ENCODE assay signal across 9 cellular contexts in the genomic region with DNA sequence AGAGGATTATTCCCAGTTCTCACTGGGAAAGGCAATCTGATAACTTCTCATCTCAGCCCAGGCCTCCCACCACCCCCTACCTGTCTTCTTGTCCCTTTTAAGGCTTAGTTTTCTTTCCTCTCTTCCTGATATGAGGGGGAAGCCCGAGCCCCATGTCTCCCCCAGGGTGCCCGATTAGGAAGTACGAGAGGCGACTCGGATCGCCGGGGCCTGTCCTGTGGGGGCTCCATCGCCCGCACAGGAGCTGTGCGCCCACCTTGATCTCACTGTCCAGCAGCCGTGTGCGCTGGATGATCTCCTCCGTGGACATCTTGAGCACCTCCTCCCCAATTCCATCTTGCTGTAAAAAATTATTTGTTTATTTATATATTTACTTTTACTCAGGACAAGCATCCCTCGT. TPM values are rescaled to one million over a fixed set of nuclear protein-coding genes. Genes with fewer than 3 reads are reported as not detected.
A peak's percentile ranks its signal among the peaks of the same experiment; 100 is the strongest.
DNase-seq lines count a peak whose midpoint lies in the region; ATAC-seq lines count a peak whose summit lies in the region.
"Had no signal": no experiment of that assay in that cellular context is flagged by ENCODE, and none has a peak within 500 bp of the region (broad histone marks: within the 10 kb centered on the region; RNA-seq: fewer than 3 reads in every experiment).

No MANE protein-coding gene starts in this region.

- H3K27me3 ChIP-seq in iPS-15b (ENCODE audit: control insufficient read depth, insufficient read depth, low read length), result no peaks in the 10 kb centered on the region

- peak overlapping the region; percentile 99 for H3K27ac Mint-ChIP-seq in activated T-helper 2 cell treated with anti-CD3 and anti-CD28 coated beads, Interferon-gamma antibody, Interleukin-2, Interleukin-4, amounts not matched to agents 10 μg/mL and 5 μg/mL and 100 μg/mL, durations not matched to agents 14 hours and 24 hours and 36 hours
- H3K27ac Mint-ChIP-seq in stimulated activated memory B cell treated with anti-CD40 and anti-IgM and Interleukin-4, amounts not matched to agents 10 μg/mL and 1 μg/mL and 100 μg/mL, for 72 hours, result peak overlapping the region; percentile 97

- DNase-seq in NCI-H146 (lab: John Stamatoyannopoulos, UW) (peak; percentile 29), NCI-H146 treated with DMSO at 0.1 percent for 48 hours (lab: John Stamatoyannopoulos, UW; ENCODE audit: unreplicated experiment) (no peak), superior temporal gyrus (ENCODE audit: extremely low spot score) (no peak), SIG-M5 treated with dmso at 0.1 percent for 504 hours (lab: John Stamatoyannopoulos, UW; ENCODE audit: unreplicated experiment) (no peak)
- no peak for DNase-seq in activated T-helper 2 cell treated with anti-CD3 and anti-CD28 coated beads, Interferon-gamma antibody, Interleukin-2, Interleukin-4, amounts not matched to agents 10 μg/mL and 5 μg/mL and 100 μg/mL, durations not matched to agents 14 hours and 24 hours and 36 hours (ENCODE audit: low spot score)

- H3K36me3 Mint-ChIP-seq in activated T-helper 2 cell treated with anti-CD3 and anti-CD28 coated beads, Interferon-gamma antibody, Interleukin-2, Interleukin-4, amounts not matched to agents 10 μg/mL and 5 μg/mL and 100 μg/mL, durations not matched to agents 14 hours and 24 hours and 36 hours (ENCODE audit: low read depth), result peaks cover 57% of the 10 kb centered on the region
- H3K36me3 Mint-ChIP-seq in stimulated activated memory B cell treated with anti-CD40 and anti-IgM and Interleukin-4, amounts not matched to agents 10 μg/mL and 1 μg/mL and 100 μg/mL, for 72 hours, result peaks cover 45% of the 10 kb centered on the region

- no peaks in the 10 kb centered on the region for H3K9me3 Mint-ChIP-seq in activated T-helper 2 cell treated with anti-CD3 and anti-CD28 coated beads, Interferon-gamma antibody, Interleukin-2, Interleukin-4, amounts not matched to agents 10 μg/mL and 5 μg/mL and 100 μg/mL, durations not matched to agents 14 hours and 24 hours and 36 hours
- H3K9me3 Mint-ChIP-seq in stimulated activated memory B cell treated with anti-CD40 and anti-IgM and Interleukin-4, amounts not matched to agents 10 μg/mL and 1 μg/mL and 100 μg/mL, for 72 hours, result no peaks in the 10 kb centered on the region

- no peak for ATAC-seq in stimulated activated memory B cell treated with anti-CD40 and anti-IgM and Interleukin-4, amounts not matched to agents 10 μg/mL and 1 μg/mL and 100 μg/mL, for 72 hours
- no peak for ATAC-seq in HG02588 (IDR thresholded peaks at IDR 0.05; ENCODE audit: unreplicated experiment)

- no peaks in the 10 kb centered on the region for H3K9me3 ChIP-seq in iPS-15b (ENCODE audit: control insufficient read depth, insufficient read depth, low read length)

- H3K36me3 ChIP-seq in iPS-15b (ENCODE audit: control insufficient read depth, insufficient read depth, low read length), result peaks cover 32% of the 10 kb centered on the region

- peaks cover 2% of the 10 kb centered on the region for H3K4me1 ChIP-seq in iPS-15b (ENCODE audit: control insufficient read depth, insufficient read depth, low read length)

- H3K4me1 Mint-ChIP-seq in activated T-helper 2 cell treated with anti-CD3 and anti-CD28 coated beads, Interferon-gamma antibody, Interleukin-2, Interleukin-4, amounts not matched to agents 10 μg/mL and 5 μg/mL and 100 μg/mL, durations not matched to agents 14 hours and 24 hours and 36 hours (ENCODE audit: low read depth), result peaks cover 19% of the 10 kb centered on the region
- peaks cover 25% of the 10 kb centered on the region for H3K4me1 Mint-ChIP-seq in stimulated activated memory B cell treated with anti-CD40 and anti-IgM and Interleukin-4, amounts not matched to agents 10 μg/mL and 1 μg/mL and 100 μg/mL, for 72 hours

- intact Hi-C loops in activated T-helper 2 cell treated with anti-CD3 and anti-CD28 coated beads, Interferon-gamma antibody, Interleukin-2, Interleukin-4, amounts not matched to agents 10 μg/mL and 5 μg/mL and 100 μg/mL, durations not matched to agents 14 hours and 24 hours and 36 hours (cut with micrococcal nuclease), result loop anchor here (1.0 to 10.0 kb wide), 8 partner anchors 17 to 578 kb away; partner anchors contain the start of genes CELF1, CKAP5, CSTPP1 and FNBP4

- H3K4me3 ChIP-seq in iPS-15b (ENCODE audit: low read depth, low read length), result peak overlapping the region; percentile 88

- peak overlapping the region; percentile 99 for H3K4me3 Mint-ChIP-seq in activated T-helper 2 cell treated with anti-CD3 and anti-CD28 coated beads, Interferon-gamma antibody, Interleukin-2, Interleukin-4, amounts not matched to agents 10 μg/mL and 5 μg/mL and 100 μg/mL, durations not matched to agents 14 hours and 24 hours and 36 hours (ENCODE audit: low read depth)
- peak overlapping the region; percentile 91 for H3K4me3 Mint-ChIP-seq in stimulated activated memory B cell treated with anti-CD40 and anti-IgM and Interleukin-4, amounts not matched to agents 10 μg/mL and 1 μg/mL and 100 μg/mL, for 72 hours

- no peaks in the 10 kb centered on the region for H3K27me3 Mint-ChIP-seq in activated T-helper 2 cell treated with anti-CD3 and anti-CD28 coated beads, Interferon-gamma antibody, Interleukin-2, Interleukin-4, amounts not matched to agents 10 μg/mL and 5 μg/mL and 100 μg/mL, durations not matched to agents 14 hours and 24 hours and 36 hours (ENCODE audit: low read depth)
- no peaks in the 10 kb centered on the region for H3K27me3 Mint-ChIP-seq in stimulated activated memory B cell treated with anti-CD40 and anti-IgM and Interleukin-4, amounts not matched to agents 10 μg/mL and 1 μg/mL and 100 μg/mL, for 72 hours

- H3K9ac ChIP-seq in iPS-15b (ENCODE audit: low read depth, low read length), result peak overlapping the region; percentile 95

RNA-seq across cellular contexts. Expression of gene PSMC3, which starts 0.6 kb away (rescaled TPM):
- 214 and 219 TPM in 2 replicates for total RNA-seq in activated T-helper 2 cell treated with anti-CD3 and anti-CD28 coated beads, Interferon-gamma antibody, Interleukin-2, Interleukin-4, amounts not matched to agents 10 μg/mL and 5 μg/mL and 100 μg/mL, durations not matched to agents 14 hours and 24 hours and 36 hours

RNA-seq across cellular contexts. Expression of gene SLC39A13, which starts 17.2 kb away (rescaled TPM):
- 12.5 and 15.2 TPM in 2 replicates for total RNA-seq in activated T-helper 2 cell treated with anti-CD3 and anti-CD28 coated beads, Interferon-gamma antibody, Interleukin-2, Interleukin-4, amounts not matched to agents 10 μg/mL and 5 μg/mL and 100 μg/mL, durations not matched to agents 14 hours and 24 hours and 36 hours

RNA-seq across cellular contexts. Expression of gene RAPSN, which starts 23.3 kb away (rescaled TPM):
- total RNA-seq in activated T-helper 2 cell treated with anti-CD3 and anti-CD28 coated beads, Interferon-gamma antibody, Interleukin-2, Interleukin-4, amounts not matched to agents 10 μg/mL and 5 μg/mL and 100 μg/mL, durations not matched to agents 14 hours and 24 hours and 36 hours, result 0.18 and 1.3 TPM in 2 replicates
- total RNA-seq: A172 had no signal

RNA-seq across cellular contexts. Expression of gene SPI1, which starts 47.3 kb away (rescaled TPM):
- 0.11 TPM in 1 of 2 replicates, not detected in the other for total RNA-seq in activated T-helper 2 cell treated with anti-CD3 and anti-CD28 coated beads, Interferon-gamma antibody, Interleukin-2, Interleukin-4, amounts not matched to agents 10 μg/mL and 5 μg/mL and 100 μg/mL, durations not matched to agents 14 hours and 24 hours and 36 hours
- total RNA-seq: A172 had no signal
